Comparison of ENCODE assay signal across 18 cellular contexts in the genomic region with DNA sequence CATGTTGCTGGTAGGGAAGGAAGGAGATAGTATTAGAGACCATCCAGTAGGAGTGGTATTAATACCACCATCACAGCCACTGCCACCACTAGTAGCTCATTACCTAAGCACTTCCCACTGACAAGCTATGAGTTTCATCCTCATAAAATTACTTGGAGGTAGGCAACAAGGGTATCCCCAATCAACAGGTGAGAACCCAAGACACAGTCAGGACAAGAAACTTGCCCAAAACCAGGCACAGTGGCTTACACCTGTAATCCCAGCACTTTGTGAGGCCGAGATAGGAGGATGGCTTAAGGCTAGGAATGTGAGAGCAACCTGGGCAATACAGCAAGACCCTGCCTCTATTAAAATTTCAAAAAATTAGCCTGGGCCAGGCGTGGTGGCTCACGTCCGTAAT. TPM values are rescaled to one million over a fixed set of nuclear protein-coding genes. Genes with fewer than 3 reads are reported as not detected.
DNase-seq lines count a peak whose midpoint lies in the region; ATAC-seq and TF ChIP-seq lines count a peak whose summit lies in the region.
"Had no signal": no experiment of that assay in that cellular context is flagged by ENCODE, and none has a peak within 500 bp of the region (broad histone marks: within the 10 kb centered on the region; RNA-seq: fewer than 3 reads in every experiment).

No MANE protein-coding gene starts in this region.

- H3K4me1 ChIP-seq in right atrium auricular region = peaks cover 0 to 94% of the 10 kb centered on the region in 2 donors

- no peak for ATAC-seq in Right ventricle myocardium inferior
- no peak for ATAC-seq in HG03280 (IDR thresholded peaks at IDR 0.05; ENCODE audit: unreplicated experiment)
- ATAC-seq in HG03175 (IDR thresholded peaks at IDR 0.05; ENCODE audit: unreplicated experiment) = no peak
- ATAC-seq: A549; CD8-positive, alpha-beta T cell; GM12878; K562 had no signal

- H3K27me3 Mint-ChIP-seq in chondrocyte (ENCODE audit: low read depth) (no peaks in the 10 kb centered on the region), neural crest cell (ENCODE audit: low read depth) (no peaks in the 10 kb centered on the region)

- TF ChIP-seq CTCF in right atrium auricular region (IDR thresholded peaks at IDR 0.05) = no peak
- TF ChIP-seq CTCF in chondrocyte (IDR thresholded peaks at IDR 0.05) = no peak
- TF ChIP-seq CTCF in neural crest cell (conservative IDR thresholded peaks at IDR 0.05) = no peak

- H3K4me1 Mint-ChIP-seq in chondrocyte (ENCODE audit: low read depth) (peaks cover 70% of the 10 kb centered on the region), neural crest cell (peaks cover 43% of the 10 kb centered on the region)

- H3K27me3 ChIP-seq in right atrium auricular region = no peaks in the 10 kb centered on the region

- H3K9me3 Mint-ChIP-seq in chondrocyte (ENCODE audit: low read depth) (no peaks in the 10 kb centered on the region), neural crest cell (no peaks in the 10 kb centered on the region)
- H3K9me3 Mint-ChIP-seq: CD8-positive, alpha-beta T cell had no signal

- H3K4me3 Mint-ChIP-seq in chondrocyte (ENCODE audit: unreplicated experiment) (no peak overlapping the region), neural crest cell (peak overlapping the region; percentile 42)
- H3K4me3 Mint-ChIP-seq: CD8-positive, alpha-beta T cell had no signal

- H3K36me3 Mint-ChIP-seq in chondrocyte (ENCODE audit: low read depth) (peaks cover 1% of the 10 kb centered on the region), neural crest cell (ENCODE audit: low read depth) (peaks cover 5% of the 10 kb centered on the region)
- H3K36me3 Mint-ChIP-seq: CD8-positive, alpha-beta T cell had no signal

- H3K27ac ChIP-seq in right atrium auricular region = peak overlapping the region; percentile 83 to 93
- H3K27ac ChIP-seq: A549, GM23248 had no signal

- H3K27ac Mint-ChIP-seq in chondrocyte (ENCODE audit: unreplicated experiment) (no peak overlapping the region), neural crest cell (ENCODE audit: unreplicated experiment) (no peak overlapping the region)
- H3K27ac Mint-ChIP-seq: CD8-positive, alpha-beta T cell had no signal

- H3K4me3 ChIP-seq in right atrium auricular region = no peak overlapping the region
- H3K4me3 ChIP-seq: A549, GM12878, GM23248, HAP-1, K562 had no signal

- intact Hi-C loops in Right ventricle myocardium inferior (cut with DNase I) = no loop called here

- DNase-seq in right atrium auricular region (ENCODE audit: low spot score) (no peak), Right ventricle myocardium inferior (ENCODE audit: missing footprints) (no peak), chondrocyte (ENCODE audit: low spot score) (peak; percentile 2), neural crest cell (ENCODE audit: low read depth, low spot score) (no peak)
- DNase-seq: AML-193; Calu3; CD8-positive, alpha-beta T cell; DMS53; DND-41; EL; GM23248; IMR-90 had no signal

- peaks cover 8% of the 10 kb centered on the region for H3K36me3 ChIP-seq in right atrium auricular region
- H3K36me3 ChIP-seq: HAP-1 had no signal

- H3K9me3 ChIP-seq in right atrium auricular region = no peaks in the 10 kb centered on the region
- H3K9me3 ChIP-seq: A549, HAP-1 had no signal

RNA-seq across cellular contexts. Expression of a gene that starts 5.5 kb away (rescaled TPM):
- 10 to 100 TPM; 76.4 to 81.6 TPM for total RNA-seq in right atrium auricular region
- total RNA-seq in Right ventricle myocardium inferior = 55.6 TPM
- 54.9 to 57.6 TPM (median 57.2 TPM) in 3 replicates for total RNA-seq in chondrocyte
- 79.5 and 81.0 TPM in 2 replicates for total RNA-seq in neural crest cell
- total RNA-seq: CD8-positive, alpha-beta T cell had no signal

RNA-seq across cellular contexts. Expression of a gene that starts 34.9 kb away (rescaled TPM):
- 1 to 10 TPM; 6.1 to 7.0 TPM for total RNA-seq in right atrium auricular region
- total RNA-seq in Right ventricle myocardium inferior = 6.0 TPM
- 57.5 to 72.6 TPM (median 69.5 TPM) in 3 replicates for total RNA-seq in chondrocyte
- 57.4 and 59.7 TPM in 2 replicates for total RNA-seq in neural crest cell
